In the genomic region with DNA sequence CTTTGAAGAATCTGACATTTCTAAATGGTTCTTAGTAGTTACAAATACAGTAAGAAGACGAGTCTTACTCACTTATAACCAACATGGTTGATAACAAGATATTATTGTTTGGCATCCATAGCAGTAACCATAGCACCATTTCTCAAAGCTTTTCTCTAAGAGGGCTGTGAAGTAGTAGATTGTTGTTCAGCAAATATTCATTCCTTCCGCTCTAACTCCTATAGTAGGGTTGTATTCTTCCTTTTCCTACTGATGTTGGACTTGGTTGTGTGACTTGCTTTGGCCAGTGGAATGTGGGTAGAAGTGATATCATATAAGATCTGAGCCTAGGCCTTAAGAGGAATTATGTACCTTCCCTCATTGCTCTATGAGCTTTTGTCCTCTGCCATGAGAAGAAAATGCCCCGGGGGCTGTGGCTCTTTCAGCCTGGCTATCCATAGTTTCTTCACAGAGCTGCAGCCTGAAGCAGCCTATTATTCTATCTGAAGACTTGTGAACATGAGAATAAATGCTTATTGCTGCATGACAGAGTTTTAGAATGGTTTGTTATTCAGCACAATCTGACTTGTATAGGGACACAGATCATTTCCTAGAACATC, we compare ENCODE assay signal across 20 cellular contexts.
"Had no signal": no experiment of that assay in that cellular context is flagged by ENCODE, and none has a peak within 500 bp of the region (broad histone marks: within the 10 kb centered on the region; RNA-seq: fewer than 3 reads in every experiment).

No MANE protein-coding gene starts in this region.

- H3K4me3 ChIP-seq: cardiac muscle cell, lung, prostate gland, spleen, testis, upper lobe of right lung had no signal

- H3K36me3 ChIP-seq: cardiac muscle cell, prostate gland, spleen, upper lobe of right lung had no signal

- H3K4me1 ChIP-seq: prostate gland, spleen, testis had no signal

- DNase-seq: activated CD4-positive, alpha-beta T cell treated with anti-CD3 and anti-CD28 coated beads, Interleukin-2, amount 50 U/mL, for 48 hours; activated naive CD4-positive, alpha-beta T cell; activated naive CD8-positive, alpha-beta T cell treated with anti-CD3 and anti-CD28 coated beads for 36 hours; activated T-cell treated with anti-CD3 and anti-CD28 coated beads for 4 hours; amniotic stem cell; effector CD8-positive, alpha-beta T cell; left colon; midbrain; spleen; stimulated activated CD4-positive, alpha-beta T cell treated with anti-CD3 and anti-CD28 coated beads, Interleukin-4, amount 100 ng/mL, for 4 hours; testis; upper lobe of right lung had no signal

- H3K27me3 Mint-ChIP-seq: dendritic cell treated with granulocyte-macrophage colony-stimulating factor and Interleukin-4, amounts not matched to agents 40 ng/mL and 50 ng/mL, for 4 days; stimulated activated memory B cell treated with anti-CD40 and anti-IgM and Interleukin-4, amounts not matched to agents 10 μg/mL and 1 μg/mL and 100 μg/mL, for 72 hours had no signal

- H3K27me3 ChIP-seq: cardiac muscle cell, spleen, testis, upper lobe of right lung had no signal

- H3K27ac Mint-ChIP-seq: activated naive CD8-positive, alpha-beta T cell treated with anti-CD3 and anti-CD28 coated beads for 36 hours; activated T-helper 1 cell treated with anti-CD3 and anti-CD28 coated beads, Interleukin-12 subunit alpha, Interleukin-12 subunit beta, Interleukin-2, Interleukin-4 antibody, amounts not matched to agents 30 ng/mL and 10 ng/mL and 1 ng/mL, durations not matched to agents 14 hours and 24 hours and 36 hours; dendritic cell treated with granulocyte-macrophage colony-stimulating factor and Interleukin-4, amounts not matched to agents 40 ng/mL and 50 ng/mL, for 4 days; stimulated activated memory B cell treated with anti-CD40 and anti-IgM and Interleukin-4, amounts not matched to agents 10 μg/mL and 1 μg/mL and 100 μg/mL, for 72 hours had no signal

- H3K27ac ChIP-seq: prostate gland, spleen, testis, upper lobe of right lung had no signal

- ATAC-seq: esophagus mucosa; left colon; sciatic nerve; stimulated activated memory B cell treated with anti-CD40 and anti-IgM and Interleukin-4, amounts not matched to agents 10 μg/mL and 1 μg/mL and 100 μg/mL, for 72 hours; upper lobe of right lung had no signal

- H3K4me3 Mint-ChIP-seq: activated naive CD8-positive, alpha-beta T cell treated with anti-CD3 and anti-CD28 coated beads for 36 hours; activated T-helper 1 cell treated with anti-CD3 and anti-CD28 coated beads, Interleukin-12 subunit alpha, Interleukin-12 subunit beta, Interleukin-2, Interleukin-4 antibody, amounts not matched to agents 30 ng/mL and 10 ng/mL and 1 ng/mL, durations not matched to agents 14 hours and 24 hours and 36 hours; dendritic cell treated with granulocyte-macrophage colony-stimulating factor and Interleukin-4, amounts not matched to agents 40 ng/mL and 50 ng/mL, for 4 days; stimulated activated memory B cell treated with anti-CD40 and anti-IgM and Interleukin-4, amounts not matched to agents 10 μg/mL and 1 μg/mL and 100 μg/mL, for 72 hours had no signal

- H3K4me1 Mint-ChIP-seq: activated naive CD8-positive, alpha-beta T cell treated with anti-CD3 and anti-CD28 coated beads for 36 hours; stimulated activated memory B cell treated with anti-CD40 and anti-IgM and Interleukin-4, amounts not matched to agents 10 μg/mL and 1 μg/mL and 100 μg/mL, for 72 hours had no signal

- H3K9me3 ChIP-seq: prostate gland, testis, upper lobe of right lung had no signal
